1 cellular context compared by ENCODE assay signal in the genomic region with DNA sequence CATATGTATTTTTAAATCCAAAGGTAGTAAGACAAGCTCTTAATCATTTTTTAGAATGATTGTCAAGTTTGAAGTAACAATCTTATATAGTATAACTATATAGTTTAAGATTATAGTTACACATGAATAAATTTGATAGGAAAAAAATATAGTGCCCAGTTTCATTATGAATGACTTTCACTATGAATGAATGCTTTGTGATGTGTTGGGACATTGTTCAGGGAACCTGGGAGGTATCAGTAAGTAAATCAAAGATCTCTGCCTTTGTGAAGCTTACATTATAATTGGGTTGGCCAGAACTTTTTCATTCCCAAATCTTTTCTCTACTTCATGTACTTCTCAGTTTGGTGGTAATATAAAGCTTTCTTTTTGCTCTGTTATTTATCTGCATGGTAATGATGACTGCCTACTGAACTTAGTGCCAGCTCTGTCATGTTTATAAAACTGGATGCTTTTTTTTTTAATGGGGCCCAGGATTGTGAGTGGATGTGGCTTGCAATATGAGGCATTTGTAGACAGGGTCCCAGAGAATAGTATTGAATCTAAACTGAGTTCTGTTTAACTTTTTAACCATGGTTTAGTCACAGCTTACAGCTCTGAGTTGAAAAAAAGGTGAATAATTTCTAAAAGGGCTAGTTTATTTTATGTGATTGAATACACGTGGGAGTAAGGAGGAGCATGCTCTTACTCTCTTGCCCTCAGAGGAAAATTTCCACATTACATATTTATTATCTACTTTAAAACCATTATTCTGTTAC.
TF ChIP-seq lines count a peak whose summit lies in the region.

No MANE protein-coding gene starts in this region.

TF ChIP-seq in A549, 52 proteins besides CTCF, POLR2A, EP300 and RAD21:
- TF ChIP-seq, protein P1, sequence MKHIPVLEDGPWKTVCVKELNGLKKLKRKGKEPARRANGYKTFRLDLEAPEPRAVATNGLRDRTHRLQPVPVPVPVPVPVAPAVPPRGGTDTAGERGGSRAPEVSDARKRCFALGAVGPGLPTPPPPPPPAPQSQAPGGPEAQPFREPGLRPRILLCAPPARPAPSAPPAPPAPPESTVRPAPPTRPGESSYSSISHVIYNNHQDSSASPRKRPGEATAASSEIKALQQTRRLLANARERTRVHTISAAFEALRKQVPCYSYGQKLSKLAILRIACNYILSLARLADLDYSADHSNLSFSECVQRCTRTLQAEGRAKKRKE (CRISPR knock-in tag; IDR thresholded peaks at IDR 0.05; ENCODE audit: low read depth), result no peak
- TF ChIP-seq JUNB (IDR thresholded peaks at IDR 0.05) (no peak), RFX5 (IDR thresholded peaks at IDR 0.05) (no peak), HEYL (CRISPR knock-in tag; IDR thresholded peaks at IDR 0.05) (no peak), BHLHE40 (IDR thresholded peaks at IDR 0.05; ENCODE audit: low read depth, low read length) (no peak), NR3C1 (IDR thresholded peaks at IDR 0.05) (no peak), SMC3 (IDR thresholded peaks at IDR 0.05) (no peak), TP53 (CRISPR knock-in tag; IDR thresholded peaks at IDR 0.05) (no peak), CEBPB (IDR thresholded peaks at IDR 0.05) (no peak), CBX8 (IDR thresholded peaks at IDR 0.05) (no peak), JUN (IDR thresholded peaks at IDR 0.05) (no peak), RCOR1 (IDR thresholded peaks at IDR 0.05; ENCODE audit: low read depth, low read length) (no peak), ESRRA (IDR thresholded peaks at IDR 0.05; ENCODE audit: borderline replicate concordance, low read length) (no peak), CHD2 (IDR thresholded peaks at IDR 0.05; ENCODE audit: low read length, partially characterized antibody) (no peak)
- TF ChIP-seq, protein P2, sequence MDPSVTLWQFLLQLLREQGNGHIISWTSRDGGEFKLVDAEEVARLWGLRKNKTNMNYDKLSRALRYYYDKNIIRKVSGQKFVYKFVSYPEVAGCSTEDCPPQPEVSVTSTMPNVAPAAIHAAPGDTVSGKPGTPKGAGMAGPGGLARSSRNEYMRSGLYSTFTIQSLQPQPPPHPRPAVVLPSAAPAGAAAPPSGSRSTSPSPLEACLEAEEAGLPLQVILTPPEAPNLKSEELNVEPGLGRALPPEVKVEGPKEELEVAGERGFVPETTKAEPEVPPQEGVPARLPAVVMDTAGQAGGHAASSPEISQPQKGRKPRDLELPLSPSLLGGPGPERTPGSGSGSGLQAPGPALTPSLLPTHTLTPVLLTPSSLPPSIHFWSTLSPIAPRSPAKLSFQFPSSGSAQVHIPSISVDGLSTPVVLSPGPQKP (IDR thresholded peaks at IDR 0.05; ENCODE audit: low read depth, low read length), result no peak
- TF ChIP-seq, protein P3, sequence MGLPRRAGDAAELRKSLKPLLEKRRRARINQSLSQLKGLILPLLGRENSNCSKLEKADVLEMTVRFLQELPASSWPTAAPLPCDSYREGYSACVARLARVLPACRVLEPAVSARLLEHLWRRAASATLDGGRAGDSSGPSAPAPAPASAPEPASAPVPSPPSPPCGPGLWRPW (IDR thresholded peaks at IDR 0.05), result no peak
TF ChIP-seq in A549: peak in this region for 0.
